ENCODE assay signal across 16 cellular contexts in genomic region chr5:109546461-109546860, GRCh38.
DNase-seq lines count a peak whose midpoint lies in the region.
"Had no signal": no experiment of that assay in that cellular context is flagged by ENCODE, and none has a peak within 500 bp of the region (broad histone marks: within the 10 kb centered on the region; RNA-seq: fewer than 3 reads in every experiment).

No MANE protein-coding gene starts in this region.

- DNase-seq in NOMO-1 treated with DMSO at 0.1 percent for 48 hours (lab: John Stamatoyannopoulos, UW; ENCODE audit: unreplicated experiment) (peak; percentile 1), NOMO-1 (lab: John Stamatoyannopoulos, UW; ENCODE audit: unreplicated experiment in 2 of 2) (no peak), MV-4-11 (lab: John Stamatoyannopoulos, UW) (peak; percentile 24), amniotic epithelial cell (ENCODE audit: low read depth) (peak; percentile 37), NCI-H1436 (lab: John Stamatoyannopoulos, UW) (no peak), occipital lobe (lab: John Stamatoyannopoulos, UW) (no peak), LoVo (ENCODE audit: low spot score) (no peak)
- DNase-seq: 8988T; ACHN; Caco-2; CD4-positive, CD25-positive, alpha-beta regulatory T cell; CD8-positive, alpha-beta T cell; DMS153; DND-41; GOT3; HFFc6 had no signal

Comparison
In these comparisons a context has a peak if more than half of its experiments do, and no peak if none do; other contexts are left out.
1. DNase-seq: peak in NOMO-1 treated with DMSO at 0.1 percent for 48 hours (single experiment), MV-4-11 (single experiment) and amniotic epithelial cell (single experiment); none in NOMO-1 (0 of 2), NCI-H1436 (single experiment), occipital lobe (single experiment) and LoVo (single experiment).